ENCODE assay signal across 8 cellular contexts in the genomic region with DNA sequence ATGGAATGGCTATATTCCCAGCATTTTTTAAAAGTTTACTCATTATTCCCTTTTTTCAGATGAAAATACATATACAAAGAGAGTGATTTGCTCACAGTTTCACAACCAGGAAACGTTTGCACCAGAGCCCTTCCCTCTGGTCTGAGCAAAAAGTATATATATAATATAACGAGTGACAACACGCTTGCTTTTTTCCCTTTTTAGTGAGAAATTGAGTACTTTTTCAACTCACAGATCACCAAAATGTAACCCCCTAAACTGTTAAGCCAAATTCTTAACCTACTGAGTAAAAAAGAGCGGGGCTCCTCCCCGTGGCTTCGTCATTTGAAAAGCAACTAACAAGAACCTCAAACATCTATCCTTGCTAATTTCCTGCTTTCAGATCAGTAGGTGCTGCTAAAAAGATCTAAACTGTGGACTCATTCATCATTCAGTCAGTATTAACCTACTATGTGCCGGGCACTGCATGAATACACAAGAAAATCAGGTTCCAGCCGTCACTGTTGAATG. TPM values are rescaled to one million over a fixed set of nuclear protein-coding genes. Genes with fewer than 3 reads are reported as not detected.
DNase-seq lines count a peak whose midpoint lies in the region; ATAC-seq and TF ChIP-seq lines count a peak whose summit lies in the region.

No MANE protein-coding gene starts in this region.

- H3K14ac ChIP-seq in trophoblast cell (ENCODE audit: low read length): no peak overlapping the region

- H2AK5ac ChIP-seq in trophoblast cell (ENCODE audit: low read length): no peak overlapping the region

- H2BK120ac ChIP-seq in trophoblast cell (ENCODE audit: insufficient read depth, low read length, poor library complexity): no peak overlapping the region

- H4K91ac ChIP-seq in trophoblast cell (ENCODE audit: low read depth, low read length): no peak overlapping the region

- TF ChIP-seq CTCF in KMS-11 (conservative IDR thresholded peaks at IDR 0.05; ENCODE audit: low read depth, low read length) (no peak), esophagus muscularis mucosa (IDR thresholded peaks at IDR 0.05) (no peak)

- no peak overlapping the region for H3K4ac ChIP-seq in trophoblast cell (ENCODE audit: low read depth, low read length)

- peaks cover 13% of the 10 kb centered on the region for H3K79me1 ChIP-seq in trophoblast cell (ENCODE audit: low read length)

- H3K23ac ChIP-seq in trophoblast cell (ENCODE audit: low read length): no peak overlapping the region

- H3K4me2 ChIP-seq in KMS-11: peak overlapping the region; percentile 90
- H3K4me2 ChIP-seq in trophoblast cell (ENCODE audit: low read length): peak overlapping the region; percentile 61

- peak overlapping the region; percentile 78 for H3K9ac ChIP-seq in KMS-11
- H3K9ac ChIP-seq in trophoblast cell (ENCODE audit: low read length): no peak overlapping the region

- H2AFZ ChIP-seq in KMS-11 (ENCODE audit: low read depth) (peak overlapping the region; percentile 73), trophoblast cell (ENCODE audit: insufficient read depth, low read length, poor library complexity) (no peak overlapping the region)

- H4K12ac ChIP-seq in trophoblast cell (ENCODE audit: low read depth, low read length): no peak overlapping the region

- no peak for TF ChIP-seq POLR2A in esophagus muscularis mucosa (IDR thresholded peaks at IDR 0.05; ENCODE audit: low read depth)

- H4K20me1 ChIP-seq in KMS-11 (ENCODE audit: insufficient read depth): no peaks in the 10 kb centered on the region

- H2BK12ac ChIP-seq in trophoblast cell (ENCODE audit: low read length): no peak overlapping the region

- 20% methylated on average over 8 of the region's 8 CpGs for WGBS in esophagus muscularis mucosa
- WGBS in trophoblast cell (ENCODE audit: extremely low coverage, insufficient coverage, insufficient read length): no CpG with 5 or more reads among the region's 8 CpGs

- no peak overlapping the region for H2BK5ac ChIP-seq in trophoblast cell (ENCODE audit: low read depth, low read length, poor library complexity)

- no peak for TF ChIP-seq EP300 in esophagus muscularis mucosa (IDR thresholded peaks at IDR 0.05)

- H3K79me2 ChIP-seq in KMS-11 (ENCODE audit: insufficient read depth, low read depth) (peaks cover 33% of the 10 kb centered on the region), trophoblast cell (ENCODE audit: control insufficient read depth, insufficient read depth, low read length, poor library complexity) (peaks cover 10% of the 10 kb centered on the region)

- H3K18ac ChIP-seq in trophoblast cell (ENCODE audit: low read length): no peak overlapping the region

- intact Hi-C loops in esophagus muscularis mucosa (cut with DNase I): loop anchor here (5.0 to 10.0 kb wide), 5 partner anchors 43 to 580 kb away; a partner anchor contains a TSS

- H3K4me3 ChIP-seq in KMS-11 (IDR thresholded peaks at IDR 0.05; ENCODE audit: insufficient read depth, low read depth, low read length) (no peak overlapping the region), esophagus muscularis mucosa (peak overlapping the region; percentile 79 to 99 (median 94)), trophoblast cell (ENCODE audit: low read depth, low read length) (no peak overlapping the region)

- H3K36me3 ChIP-seq in KMS-11 (ENCODE audit: insufficient read depth) (no peaks in the 10 kb centered on the region), esophagus muscularis mucosa (no peaks in the 10 kb centered on the region), trophoblast cell (ENCODE audit: control insufficient read depth in 1 of 2, insufficient read depth in 2 of 2, low read length in 2 of 2) (no peaks in the 10 kb centered on the region)

- ATAC-seq in GM21515 (IDR thresholded peaks at IDR 0.05; ENCODE audit: unreplicated experiment) (no peak), GM18502 (IDR thresholded peaks at IDR 0.05; ENCODE audit: poor library complexity, unreplicated experiment) (no peak), GM21786 (IDR thresholded peaks at IDR 0.05; ENCODE audit: unreplicated experiment) (no peak)

- H4K8ac ChIP-seq in trophoblast cell (ENCODE audit: low read depth, low read length): no peak overlapping the region

- no peaks in the 10 kb centered on the region for H3K9me3 ChIP-seq in esophagus muscularis mucosa
- H3K9me3 ChIP-seq in trophoblast cell (ENCODE audit: insufficient read depth, low read depth, low read length): no peaks in the 10 kb centered on the region

- H3K4me1 ChIP-seq in KMS-11 (ENCODE audit: low read depth, poor library complexity, severe bottlenecking): peaks cover 24% of the 10 kb centered on the region
- H3K4me1 ChIP-seq in esophagus muscularis mucosa: peaks cover 11 to 30% (median 25%) of the 10 kb centered on the region in 4 donors
- no peaks in the 10 kb centered on the region for H3K4me1 ChIP-seq in trophoblast cell (ENCODE audit: control insufficient read depth in 1 of 2, insufficient read depth in 2 of 2, low read length in 2 of 2)

- H3K27ac ChIP-seq in KMS-11: peak overlapping the region; percentile 80
- H3K27ac ChIP-seq in esophagus muscularis mucosa (replicated peaks in 1 of 4): peak overlapping the region; percentile 95 to 100 (median 99)
- peak overlapping the region; percentile 53 for H3K27ac ChIP-seq in trophoblast cell (ENCODE audit: low read depth, low read length)

- H3K27me3 ChIP-seq in KMS-11 (ENCODE audit: insufficient read depth, low read depth) (no peaks in the 10 kb centered on the region), esophagus muscularis mucosa (no peaks in the 10 kb centered on the region), trophoblast cell (ENCODE audit: insufficient read depth, low read length) (no peaks in the 10 kb centered on the region)

- DNase-seq in DMS153 (lab: John Stamatoyannopoulos, UW) (peak; percentile 28), esophagus muscularis mucosa (ENCODE audit: extremely low spot score) (no peak), trophoblast cell (no peak)
- peak; percentile 23 to 26 for DNase-seq in activated CD4-positive, alpha-beta T cell treated with anti-CD3 and anti-CD28 coated beads, Interleukin-2, amount 50 U/mL, for 4 hours

RNA-seq across cellular contexts. Expression of a gene that starts 1.0 kb away (rescaled TPM):
- total RNA-seq in esophagus muscularis mucosa: 10 to 100 TPM; 19.9 to 31.1 (median 25.5) TPM
- polyA plus RNA-seq in trophoblast cell (2013): 64.1 and 68.0 TPM in 2 replicates

RNA-seq across cellular contexts. Expression of a gene that starts 45.5 kb away (rescaled TPM):
- 10 to 100 TPM; 34.3 to 73.1 (median 50.0) TPM for total RNA-seq in esophagus muscularis mucosa
- 16.2 and 16.4 TPM in 2 replicates for polyA plus RNA-seq in trophoblast cell (2013)

Comparison
In these comparisons a context has a peak if more than half of its experiments do, and no peak if none do; other contexts are left out.
1. DNase-seq: peak in DMS153 (single experiment) and activated CD4-positive, alpha-beta T cell treated with anti-CD3 and anti-CD28 coated beads, Interleukin-2, amount 50 U/mL, for 4 hours (2 of 2); none in esophagus muscularis mucosa (single experiment) and trophoblast cell (0 of 2).
2. H3K4me3 ChIP-seq: peak in esophagus muscularis mucosa (4 of 4); none in KMS-11 (single experiment) and trophoblast cell (single experiment).
3. Peak in every context shown above with its lines, with median percentiles within 50 percentile points of each other: H3K27ac ChIP-seq.